ENCODE assay signal across 1 cellular context in the genomic region with DNA sequence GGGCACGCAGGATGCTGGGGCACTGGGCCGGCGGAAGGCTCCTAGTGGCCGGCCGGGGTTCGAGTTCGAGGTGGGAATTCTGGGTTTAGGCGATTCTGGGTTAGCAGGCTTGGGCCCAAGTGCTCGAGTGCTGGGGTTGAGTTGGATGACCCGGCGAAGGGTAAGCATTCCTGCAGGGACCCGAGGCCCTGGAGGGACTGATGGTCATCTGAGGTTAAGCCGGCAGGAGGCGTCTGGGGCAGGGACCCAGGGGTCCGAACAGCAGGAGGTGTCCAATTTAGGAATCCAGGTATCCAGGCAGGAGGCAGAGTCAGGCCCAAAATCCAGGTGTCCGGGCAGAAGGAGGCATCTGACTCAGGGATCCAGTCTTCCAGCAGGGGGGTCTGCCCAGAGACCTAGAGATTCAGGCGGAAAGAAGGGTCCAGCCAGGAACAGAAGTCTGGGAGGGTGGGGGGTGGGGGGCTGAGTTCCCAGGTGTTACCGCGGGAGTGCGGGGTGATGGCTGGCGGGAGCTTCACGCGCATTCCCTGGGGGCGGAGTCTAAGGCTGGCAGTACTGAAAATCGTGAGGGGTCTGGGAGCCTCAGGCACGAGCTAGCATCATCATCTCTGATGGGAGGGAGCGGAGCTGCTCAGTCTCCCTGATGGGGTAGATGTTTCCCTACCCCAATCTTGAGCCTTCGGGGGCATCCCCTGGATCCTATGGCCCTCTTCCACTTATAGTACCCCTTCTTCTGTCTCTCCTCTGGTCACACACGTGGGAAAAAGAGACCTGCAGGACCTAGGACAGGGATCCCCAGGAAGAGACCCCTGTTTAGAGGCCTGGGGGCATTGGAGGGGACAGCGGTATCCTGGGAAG.
A peak's percentile ranks its signal among the peaks of the same experiment; 100 is the strongest.
TF ChIP-seq lines count a peak whose summit lies in the region.

No MANE protein-coding gene starts in this region.

TF ChIP-seq in HEK293, 187 proteins besides CTCF, POLR2A, EP300 and RAD21 (continued from another document):
- TF ChIP-seq, protein P1, sequence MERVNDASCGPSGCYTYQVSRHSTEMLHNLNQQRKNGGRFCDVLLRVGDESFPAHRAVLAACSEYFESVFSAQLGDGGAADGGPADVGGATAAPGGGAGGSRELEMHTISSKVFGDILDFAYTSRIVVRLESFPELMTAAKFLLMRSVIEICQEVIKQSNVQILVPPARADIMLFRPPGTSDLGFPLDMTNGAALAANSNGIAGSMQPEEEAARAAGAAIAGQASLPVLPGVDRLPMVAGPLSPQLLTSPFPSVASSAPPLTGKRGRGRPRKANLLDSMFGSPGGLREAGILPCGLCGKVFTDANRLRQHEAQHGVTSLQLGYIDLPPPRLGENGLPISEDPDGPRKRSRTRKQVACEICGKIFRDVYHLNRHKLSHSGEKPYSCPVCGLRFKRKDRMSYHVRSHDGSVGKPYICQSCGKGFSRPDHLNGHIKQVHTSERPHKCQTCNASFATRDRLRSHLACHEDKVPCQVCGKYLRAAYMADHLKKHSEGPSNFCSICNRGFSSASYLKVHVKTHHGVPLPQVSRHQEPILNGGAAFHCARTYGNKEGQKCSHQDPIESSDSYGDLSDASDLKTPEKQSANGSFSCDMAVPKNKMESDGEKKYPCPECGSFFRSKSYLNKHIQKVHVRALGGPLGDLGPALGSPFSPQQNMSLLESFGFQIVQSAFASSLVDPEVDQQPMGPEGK (tag by site-specific recombination; IDR thresholded peaks at IDR 0.05): 0 out of 2 replicates have a peak, but pooled peaks have one; percentile 15
- no peak for TF ChIP-seq TRIM28 (IDR thresholded peaks at IDR 0.05; ENCODE audit: borderline replicate concordance, low read length)
- TF ChIP-seq ZNF76 (tag by site-specific recombination; IDR thresholded peaks at IDR 0.05; ENCODE audit: borderline replicate concordance, low read depth): peak; percentile 51; the same call in 1 of the 2 replicates
- TF ChIP-seq GLIS2 (tag by site-specific recombination; IDR thresholded peaks at IDR 0.05): peak; percentile 35; the same call in 1 of the 2 replicates
- 0 out of 2 replicates have a peak, but pooled peaks have one; percentile 18 for TF ChIP-seq BCL11A (tag by site-specific recombination; IDR thresholded peaks at IDR 0.05; ENCODE audit: low read depth)
- TF ChIP-seq YY2 (tag by site-specific recombination; IDR thresholded peaks at IDR 0.05): no peak
- peak; percentile 55 for TF ChIP-seq ZIC2 (tag by site-specific recombination; IDR thresholded peaks at IDR 0.05)
- TF ChIP-seq ZBTB20 (tag by site-specific recombination; IDR thresholded peaks at IDR 0.05): peak; percentile 74
- TF ChIP-seq ZNF830 (tag by site-specific recombination; IDR thresholded peaks at IDR 0.05; ENCODE audit: low read depth): no peak
- no peak for TF ChIP-seq ZNF266 (tag by site-specific recombination; IDR thresholded peaks at IDR 0.05; ENCODE audit: low read depth)
- TF ChIP-seq, protein P2, sequence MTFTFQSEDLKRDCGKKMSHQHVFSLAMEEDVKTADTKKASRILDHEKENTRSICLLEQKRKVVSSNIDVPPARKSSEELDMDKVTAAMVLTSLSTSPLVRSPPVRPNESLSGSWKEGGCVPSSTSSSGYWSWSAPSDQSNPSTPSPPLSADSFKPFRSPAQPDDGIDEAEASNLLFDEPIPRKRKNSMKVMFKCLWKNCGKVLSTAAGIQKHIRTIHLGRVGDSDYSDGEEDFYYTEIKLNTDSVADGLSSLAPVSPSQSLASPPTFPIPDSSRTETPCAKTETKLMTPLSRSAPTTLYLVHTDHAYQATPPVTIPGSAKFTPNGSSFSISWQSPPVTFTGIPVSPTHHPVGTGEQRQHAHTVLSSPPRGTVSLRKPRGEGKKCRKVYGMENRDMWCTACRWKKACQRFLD (tag by site-specific recombination; IDR thresholded peaks at IDR 0.05): no peak
- TF ChIP-seq, protein P3, sequence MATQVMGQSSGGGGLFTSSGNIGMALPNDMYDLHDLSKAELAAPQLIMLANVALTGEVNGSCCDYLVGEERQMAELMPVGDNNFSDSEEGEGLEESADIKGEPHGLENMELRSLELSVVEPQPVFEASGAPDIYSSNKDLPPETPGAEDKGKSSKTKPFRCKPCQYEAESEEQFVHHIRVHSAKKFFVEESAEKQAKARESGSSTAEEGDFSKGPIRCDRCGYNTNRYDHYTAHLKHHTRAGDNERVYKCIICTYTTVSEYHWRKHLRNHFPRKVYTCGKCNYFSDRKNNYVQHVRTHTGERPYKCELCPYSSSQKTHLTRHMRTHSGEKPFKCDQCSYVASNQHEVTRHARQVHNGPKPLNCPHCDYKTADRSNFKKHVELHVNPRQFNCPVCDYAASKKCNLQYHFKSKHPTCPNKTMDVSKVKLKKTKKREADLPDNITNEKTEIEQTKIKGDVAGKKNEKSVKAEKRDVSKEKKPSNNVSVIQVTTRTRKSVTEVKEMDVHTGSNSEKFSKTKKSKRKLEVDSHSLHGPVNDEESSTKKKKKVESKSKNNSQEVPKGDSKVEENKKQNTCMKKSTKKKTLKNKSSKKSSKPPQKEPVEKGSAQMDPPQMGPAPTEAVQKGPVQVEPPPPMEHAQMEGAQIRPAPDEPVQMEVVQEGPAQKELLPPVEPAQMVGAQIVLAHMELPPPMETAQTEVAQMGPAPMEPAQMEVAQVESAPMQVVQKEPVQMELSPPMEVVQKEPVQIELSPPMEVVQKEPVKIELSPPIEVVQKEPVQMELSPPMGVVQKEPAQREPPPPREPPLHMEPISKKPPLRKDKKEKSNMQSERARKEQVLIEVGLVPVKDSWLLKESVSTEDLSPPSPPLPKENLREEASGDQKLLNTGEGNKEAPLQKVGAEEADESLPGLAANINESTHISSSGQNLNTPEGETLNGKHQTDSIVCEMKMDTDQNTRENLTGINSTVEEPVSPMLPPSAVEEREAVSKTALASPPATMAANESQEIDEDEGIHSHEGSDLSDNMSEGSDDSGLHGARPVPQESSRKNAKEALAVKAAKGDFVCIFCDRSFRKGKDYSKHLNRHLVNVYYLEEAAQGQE (tag by site-specific recombination; IDR thresholded peaks at IDR 0.05): 0 out of 2 replicates have a peak, but pooled peaks have one; percentile 40
- peak; percentile 99 for TF ChIP-seq ZNF335 (tag by site-specific recombination; conservative IDR thresholded peaks at IDR 0.05)
- TF ChIP-seq ZXDB (tag by site-specific recombination; IDR thresholded peaks at IDR 0.05): no peak
TF ChIP-seq in HEK293: peak in this region for 10.
